ENCODE assay signal across 16 cellular contexts in genomic region chr7:149885191-149886017, GRCh38. TPM values are rescaled to one million over a fixed set of nuclear protein-coding genes. Genes with fewer than 3 reads are reported as not detected.
A peak's percentile ranks its signal among the peaks of the same experiment; 100 is the strongest.
DNase-seq lines count a peak whose midpoint lies in the region; ATAC-seq and TF ChIP-seq lines count a peak whose summit lies in the region.
"Had no signal": no experiment of that assay in that cellular context is flagged by ENCODE, and none has a peak within 500 bp of the region (broad histone marks: within the 10 kb centered on the region; RNA-seq: fewer than 3 reads in every experiment).

No MANE protein-coding gene starts in this region.

- H3K4me3 ChIP-seq in heart right ventricle (no peak overlapping the region), right atrium auricular region (no peak overlapping the region), right lobe of liver (no peak overlapping the region)
- H3K4me3 ChIP-seq: tibial nerve had no signal

- TF ChIP-seq POLR2A in right lobe of liver (IDR thresholded peaks at IDR 0.05) = no peak

- H3K4me1 ChIP-seq in heart right ventricle (peaks cover 16 to 57% (median 38%) of the 10 kb centered on the region in 9 donors), right atrium auricular region (peaks cover 0 to 39% of the 10 kb centered on the region in 2 donors), right lobe of liver (peaks cover 0 to 51% (median 23%) of the 10 kb centered on the region in 4 donors)

- H3K27ac ChIP-seq in heart right ventricle = peak overlapping the region in 7 of 10 donors; percentile 13 to 66 (median 50)
- peak overlapping the region in 1 of 2 donors; percentile 24 for H3K27ac ChIP-seq in right atrium auricular region
- peak overlapping the region; percentile 57 to 72 (median 71) for H3K27ac ChIP-seq in right lobe of liver
- H3K27ac ChIP-seq in substantia nigra (ENCODE audit: low read depth, low read length, poor library complexity, severe bottlenecking) = no peak overlapping the region
- H3K27ac ChIP-seq: neutrophil had no signal

- H3K9me3 ChIP-seq in heart right ventricle (no peaks in the 10 kb centered on the region), right atrium auricular region (no peaks in the 10 kb centered on the region), right lobe of liver (no peaks in the 10 kb centered on the region), T-helper 17 cell (ENCODE audit: control insufficient read depth, low read length, poor library complexity, severe bottlenecking) (no peaks in the 10 kb centered on the region)
- H3K9me3 ChIP-seq: neutrophil, tibial nerve had no signal

- peaks cover 35% of the 10 kb centered on the region for H3K4me1 Mint-ChIP-seq in chondrocyte (ENCODE audit: low read depth)
- peaks cover 5% of the 10 kb centered on the region for H3K4me1 Mint-ChIP-seq in T-helper 17 cell

- intact Hi-C loops in heart right ventricle (cut with DNase I) (loop anchor here in 3 of 10 donors (10.0 kb wide), 1 partner anchor 159 kb away; no protein-coding TSS in a partner anchor), right lobe of liver (cut with DNase I) (no loop called here)

- H3K27me3 Mint-ChIP-seq in chondrocyte (ENCODE audit: low read depth) (no peaks in the 10 kb centered on the region), T-helper 17 cell (no peaks in the 10 kb centered on the region)

- WGBS in heart right ventricle, 2 donors = 64 to 66% methylated on average over 13 of the region's 13 CpGs
- WGBS in right lobe of liver (ENCODE audit: insufficient coverage, low coverage, low lambda C conversion rate, missing lambda C conversion rate) = 15% methylated on average over 2 of the region's 13 CpGs

- H3K36me3 ChIP-seq in heart right ventricle (peaks cover 0 to 2% (median 0%) of the 10 kb centered on the region in 9 donors), right atrium auricular region (no peaks in the 10 kb centered on the region), right lobe of liver (no peaks in the 10 kb centered on the region)
- H3K36me3 ChIP-seq: neutrophil, tibial nerve had no signal

- H3K27me3 ChIP-seq in heart right ventricle (no peaks in the 10 kb centered on the region), right atrium auricular region (no peaks in the 10 kb centered on the region), right lobe of liver (no peaks in the 10 kb centered on the region)
- H3K27me3 ChIP-seq: neutrophil, tibial nerve had no signal

- DNase-seq in heart right ventricle = no peak
- DNase-seq in right atrium auricular region (ENCODE audit: low spot score) = no peak
- DNase-seq in chondrocyte (ENCODE audit: low spot score) = no peak
- peak in 1 of 3 donors; percentile 75 for DNase-seq in right lobe of liver
- DNase-seq in substantia nigra (lab: John Stamatoyannopoulos, UW) = no peak
- DNase-seq in hypothalamus (lab: John Stamatoyannopoulos, UW) = no peak
- no peak for DNase-seq in glomerular visceral epithelial cell (ENCODE audit: extremely low spot score)
- DNase-seq in T-helper 17 cell = no peak
- DNase-seq: activated CD4-positive, alpha-beta T cell treated with anti-CD3 and anti-CD28 coated beads for 4 hours; activated T-cell treated with anti-CD3 and anti-CD28 coated beads, Interleukin-2, amount 50 U/mL, for 4 hours; effector CD4-positive, alpha-beta T cell; foreskin melanocyte; KBM-7; NCI-H2029 had no signal

- no peak overlapping the region for H3K4me3 Mint-ChIP-seq in chondrocyte (ENCODE audit: unreplicated experiment)
- no peak overlapping the region for H3K4me3 Mint-ChIP-seq in T-helper 17 cell
- H3K4me3 Mint-ChIP-seq: activated T-cell treated with anti-CD3 and anti-CD28 coated beads, Interleukin-2, amount 50 U/mL, for 4 hours had no signal

- peak in 6 of 8 donors; percentile 33 to 56 (median 44) for ATAC-seq in heart right ventricle
- peak; percentile 58 to 73 (median 66) for ATAC-seq in right lobe of liver
- no peak for ATAC-seq in T-helper 17 cell
- ATAC-seq: activated T-cell treated with anti-CD3 and anti-CD28 coated beads, Interleukin-2, amount 50 U/mL, for 4 hours had no signal

- peak overlapping the region; percentile 32 for H3K27ac Mint-ChIP-seq in chondrocyte (ENCODE audit: unreplicated experiment)
- no peak overlapping the region for H3K27ac Mint-ChIP-seq in T-helper 17 cell

- no peak for TF ChIP-seq CTCF in heart right ventricle (IDR thresholded peaks at IDR 0.05)
- TF ChIP-seq CTCF in right atrium auricular region (IDR thresholded peaks at IDR 0.05) = no peak
- no peak for TF ChIP-seq CTCF in chondrocyte (IDR thresholded peaks at IDR 0.05)
- no peak for TF ChIP-seq CTCF in right lobe of liver (IDR thresholded peaks at IDR 0.05)

- H3K36me3 Mint-ChIP-seq in chondrocyte (ENCODE audit: low read depth) (no peaks in the 10 kb centered on the region), T-helper 17 cell (ENCODE audit: low read depth) (peaks cover 2% of the 10 kb centered on the region)

- no peaks in the 10 kb centered on the region for H3K9me3 Mint-ChIP-seq in chondrocyte (ENCODE audit: low read depth)
- H3K9me3 Mint-ChIP-seq: activated T-cell treated with anti-CD3 and anti-CD28 coated beads, Interleukin-2, amount 50 U/mL, for 4 hours had no signal

RNA-seq across cellular contexts. Expression of gene ATP6V0E2, which starts 11.6 kb away (rescaled TPM):
- 100 to 1,000 TPM in 5 of 10 donors, 10 to 100 TPM in 5; 69.2 to 119 (median 96.7) TPM for total RNA-seq in heart right ventricle
- polyA plus RNA-seq in heart right ventricle = 10 to 100 TPM; 27.5 to 46.5 TPM
- total RNA-seq in right atrium auricular region = 100 to 1,000 TPM in 1 of 2 donors, 10 to 100 TPM in 1; 60.7 to 122 TPM
- total RNA-seq in chondrocyte = 23.1 to 28.5 TPM (median 24.8 TPM) in 3 replicates
- total RNA-seq in right lobe of liver = 10 to 100 TPM; 33.8 to 95.1 (median 70.9) TPM
- 10 to 100 TPM; 29.4 to 38.5 TPM for total RNA-seq in T-helper 17 cell

RNA-seq across cellular contexts. Expression of gene ZNF862, which starts 47.2 kb away (rescaled TPM):
- total RNA-seq in heart right ventricle (10 to 100 TPM in 6 of 10 donors, 1 to 10 TPM in 4; 7.4 to 13.3 (median 10.5) TPM), right atrium auricular region (10 to 100 TPM in 1 of 2 donors, 1 to 10 TPM in 1; 7.0 to 11.0 TPM), chondrocyte (15.9 to 17.6 TPM (median 16.3 TPM) in 3 replicates), right lobe of liver (10 to 100 TPM in 2 of 6 experiments, 1 to 10 TPM in 4; 2.5 to 11.3 (median 7.1) TPM), T-helper 17 cell (10 to 100 TPM; 27.5 to 31.0 TPM)
- polyA plus RNA-seq in heart right ventricle = 1 to 10 TPM; 3.9 to 9.6 TPM
